1 cellular context compared by ENCODE assay signal in the genomic region with DNA sequence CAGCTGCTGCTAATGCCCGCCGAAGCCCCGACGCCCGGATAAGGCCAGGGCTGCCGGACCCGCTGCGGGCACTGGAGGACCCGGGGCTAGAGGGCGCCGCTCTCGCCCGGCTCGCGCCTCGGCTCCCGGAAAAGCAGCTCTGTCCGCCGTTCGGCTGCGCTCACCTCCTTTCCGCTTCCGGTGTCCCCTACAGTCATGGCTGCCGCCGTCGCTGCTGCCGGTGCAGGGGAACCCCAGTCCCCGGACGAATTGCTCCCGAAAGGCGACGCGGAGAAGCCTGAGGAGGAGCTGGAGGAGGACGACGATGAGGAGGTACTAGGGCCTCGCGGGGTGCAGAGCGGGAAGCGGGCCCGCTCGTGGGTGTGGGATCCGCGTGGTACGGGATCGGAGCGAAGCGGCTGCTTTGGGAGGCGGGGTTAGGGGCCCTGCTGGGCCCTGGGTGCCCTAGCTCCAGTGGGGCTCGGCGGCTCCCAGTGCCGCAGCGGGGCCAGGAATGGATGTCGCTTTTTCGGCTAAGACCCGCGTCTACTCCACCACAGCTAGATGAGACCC.
TF ChIP-seq lines count a peak whose summit lies in the region.

TSS of gene TOMM22 (plus strand) at position 174 of the 552 bp plus-strand sequence. CDS start at position 196, 22 bp downstream.

TF ChIP-seq in HepG2, 621 proteins besides CTCF, POLR2A, EP300 and RAD21 (continued from another document and continues in another):
- TF ChIP-seq ETV5 (CRISPR knock-in tag; IDR thresholded peaks at IDR 0.05; ENCODE audit: borderline replicate concordance) = peak; percentile 92
- TF ChIP-seq ZNF431 (CRISPR knock-in tag; IDR thresholded peaks at IDR 0.05; ENCODE audit: borderline replicate concordance, low read depth) = peak; percentile 87; the same call in 1 of the 2 replicates
- TF ChIP-seq ZNF24 (IDR thresholded peaks at IDR 0.05) = no peak
- TF ChIP-seq RARG (CRISPR knock-in tag; IDR thresholded peaks at IDR 0.05; ENCODE audit: low read depth) = no peak
- TF ChIP-seq ZNF775 (CRISPR knock-in tag; IDR thresholded peaks at IDR 0.05; ENCODE audit: borderline replicate concordance) = no peak
- TF ChIP-seq ZFP36L2 (CRISPR knock-in tag; IDR thresholded peaks at IDR 0.05) = no peak
- no peak for TF ChIP-seq ZNF20 (CRISPR knock-in tag; IDR thresholded peaks at IDR 0.05)
- TF ChIP-seq SMARCE1 (IDR thresholded peaks at IDR 0.05; ENCODE audit: borderline replicate concordance) = no peak
- TF ChIP-seq, protein P1, sequence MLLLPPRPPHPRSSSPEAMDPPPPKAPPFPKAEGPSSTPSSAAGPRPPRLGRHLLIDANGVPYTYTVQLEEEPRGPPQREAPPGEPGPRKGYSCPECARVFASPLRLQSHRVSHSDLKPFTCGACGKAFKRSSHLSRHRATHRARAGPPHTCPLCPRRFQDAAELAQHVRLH (CRISPR knock-in tag; IDR thresholded peaks at IDR 0.05; ENCODE audit: borderline replicate concordance, low read depth) = peak; percentile 89
- peak; percentile 96 for TF ChIP-seq SAP130 (CRISPR knock-in tag; IDR thresholded peaks at IDR 0.05; ENCODE audit: low read depth)
- TF ChIP-seq ARNT (IDR thresholded peaks at IDR 0.05) = no peak
- TF ChIP-seq NONO (IDR thresholded peaks at IDR 0.05) = no peak
- peak; percentile 95 for TF ChIP-seq NONO (CRISPR knock-in tag; conservative IDR thresholded peaks at IDR 0.05)
- TF ChIP-seq ZNF484 (CRISPR knock-in tag; IDR thresholded peaks at IDR 0.05; ENCODE audit: borderline replicate concordance, low read depth) = no peak
- TF ChIP-seq ZNF777 (CRISPR knock-in tag; IDR thresholded peaks at IDR 0.05) = peak; percentile 75
- TF ChIP-seq ZNF891 (CRISPR knock-in tag; IDR thresholded peaks at IDR 0.05) = no peak
- TF ChIP-seq, protein P2, sequence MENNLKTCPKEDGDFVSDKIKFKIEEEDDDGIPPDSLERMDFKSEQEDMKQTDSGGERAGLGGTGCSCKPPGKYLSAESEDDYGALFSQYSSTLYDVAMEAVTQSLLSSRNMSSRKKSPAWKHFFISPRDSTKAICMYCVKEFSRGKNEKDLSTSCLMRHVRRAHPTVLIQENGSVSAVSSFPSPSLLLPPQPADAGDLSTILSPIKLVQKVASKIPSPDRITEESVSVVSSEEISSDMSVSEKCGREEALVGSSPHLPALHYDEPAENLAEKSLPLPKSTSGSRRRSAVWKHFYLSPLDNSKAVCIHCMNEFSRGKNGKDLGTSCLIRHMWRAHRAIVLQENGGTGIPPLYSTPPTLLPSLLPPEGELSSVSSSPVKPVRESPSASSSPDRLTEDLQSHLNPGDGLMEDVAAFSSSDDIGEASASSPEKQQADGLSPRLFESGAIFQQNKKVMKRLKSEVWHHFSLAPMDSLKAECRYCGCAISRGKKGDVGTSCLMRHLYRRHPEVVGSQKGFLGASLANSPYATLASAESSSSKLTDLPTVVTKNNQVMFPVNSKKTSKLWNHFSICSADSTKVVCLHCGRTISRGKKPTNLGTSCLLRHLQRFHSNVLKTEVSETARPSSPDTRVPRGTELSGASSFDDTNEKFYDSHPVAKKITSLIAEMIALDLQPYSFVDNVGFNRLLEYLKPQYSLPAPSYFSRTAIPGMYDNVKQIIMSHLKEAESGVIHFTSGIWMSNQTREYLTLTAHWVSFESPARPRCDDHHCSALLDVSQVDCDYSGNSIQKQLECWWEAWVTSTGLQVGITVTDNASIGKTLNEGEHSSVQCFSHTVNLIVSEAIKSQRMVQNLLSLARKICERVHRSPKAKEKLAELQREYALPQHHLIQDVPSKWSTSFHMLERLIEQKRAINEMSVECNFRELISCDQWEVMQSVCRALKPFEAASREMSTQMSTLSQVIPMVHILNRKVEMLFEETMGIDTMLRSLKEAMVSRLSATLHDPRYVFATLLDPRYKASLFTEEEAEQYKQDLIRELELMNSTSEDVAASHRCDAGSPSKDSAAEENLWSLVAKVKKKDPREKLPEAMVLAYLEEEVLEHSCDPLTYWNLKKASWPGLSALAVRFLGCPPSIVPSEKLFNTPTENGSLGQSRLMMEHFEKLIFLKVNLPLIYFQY (CRISPR knock-in tag; IDR thresholded peaks at IDR 0.05; ENCODE audit: borderline replicate concordance) = peak; percentile 60; the same call in 1 of the 2 replicates
- TF ChIP-seq ISL2 (CRISPR knock-in tag; IDR thresholded peaks at IDR 0.05) = peak; percentile 92
- TF ChIP-seq CREB1 (IDR thresholded peaks at IDR 0.05) = 0 out of 2 replicates have a peak, but pooled peaks have one; percentile 34
- TF ChIP-seq CREB1 (CRISPR knock-in tag; IDR thresholded peaks at IDR 0.05) = peak; percentile 75
- TF ChIP-seq NR2F6 (IDR thresholded peaks at IDR 0.05) = no peak
- TF ChIP-seq NR2F6 (CRISPR knock-in tag; IDR thresholded peaks at IDR 0.05) = peak; percentile 70; the same call in 1 of the 2 replicates
- TF ChIP-seq MAZ (IDR thresholded peaks at IDR 0.05; ENCODE audit: borderline replicate concordance, low read depth, low read length) = peak; percentile 12; the same call in 1 of the 2 replicates
- TF ChIP-seq MAZ (CRISPR knock-in tag; IDR thresholded peaks at IDR 0.05; ENCODE audit: low read depth) = peak; percentile 88
- TF ChIP-seq, protein P3, sequence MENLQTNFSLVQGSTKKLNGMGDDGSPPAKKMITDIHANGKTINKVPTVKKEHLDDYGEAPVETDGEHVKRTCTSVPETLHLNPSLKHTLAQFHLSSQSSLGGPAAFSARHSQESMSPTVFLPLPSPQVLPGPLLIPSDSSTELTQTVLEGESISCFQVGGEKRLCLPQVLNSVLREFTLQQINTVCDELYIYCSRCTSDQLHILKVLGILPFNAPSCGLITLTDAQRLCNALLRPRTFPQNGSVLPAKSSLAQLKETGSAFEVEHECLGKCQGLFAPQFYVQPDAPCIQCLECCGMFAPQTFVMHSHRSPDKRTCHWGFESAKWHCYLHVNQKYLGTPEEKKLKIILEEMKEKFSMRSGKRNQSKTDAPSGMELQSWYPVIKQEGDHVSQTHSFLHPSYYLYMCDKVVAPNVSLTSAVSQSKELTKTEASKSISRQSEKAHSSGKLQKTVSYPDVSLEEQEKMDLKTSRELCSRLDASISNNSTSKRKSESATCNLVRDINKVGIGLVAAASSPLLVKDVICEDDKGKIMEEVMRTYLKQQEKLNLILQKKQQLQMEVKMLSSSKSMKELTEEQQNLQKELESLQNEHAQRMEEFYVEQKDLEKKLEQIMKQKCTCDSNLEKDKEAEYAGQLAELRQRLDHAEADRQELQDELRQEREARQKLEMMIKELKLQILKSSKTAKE (CRISPR knock-in tag; IDR thresholded peaks at IDR 0.05; ENCODE audit: borderline replicate concordance) = 0 out of 2 replicates have a peak, but pooled peaks have one; percentile 14
- TF ChIP-seq ZNF747 (CRISPR knock-in tag; IDR thresholded peaks at IDR 0.05; ENCODE audit: borderline replicate concordance) = peak; percentile 99
- 0 out of 2 replicates have a peak, but pooled peaks have one; percentile 51 for TF ChIP-seq ZNF589 (CRISPR knock-in tag; conservative IDR thresholded peaks at IDR 0.05)
- peak; percentile 93 for TF ChIP-seq ZNF564 (CRISPR knock-in tag; IDR thresholded peaks at IDR 0.05)
- peak; percentile 89; the same call in 1 of the 2 replicates for TF ChIP-seq BRF2 (CRISPR knock-in tag; IDR thresholded peaks at IDR 0.05)
- peak; percentile 63; the same call in 1 of the 2 replicates for TF ChIP-seq GTF2F1 (IDR thresholded peaks at IDR 0.05; ENCODE audit: low read length)
- TF ChIP-seq ZNF547 (CRISPR knock-in tag; IDR thresholded peaks at IDR 0.05) = peak; percentile 83; the same call in 1 of the 2 replicates
- TF ChIP-seq, protein P4, sequence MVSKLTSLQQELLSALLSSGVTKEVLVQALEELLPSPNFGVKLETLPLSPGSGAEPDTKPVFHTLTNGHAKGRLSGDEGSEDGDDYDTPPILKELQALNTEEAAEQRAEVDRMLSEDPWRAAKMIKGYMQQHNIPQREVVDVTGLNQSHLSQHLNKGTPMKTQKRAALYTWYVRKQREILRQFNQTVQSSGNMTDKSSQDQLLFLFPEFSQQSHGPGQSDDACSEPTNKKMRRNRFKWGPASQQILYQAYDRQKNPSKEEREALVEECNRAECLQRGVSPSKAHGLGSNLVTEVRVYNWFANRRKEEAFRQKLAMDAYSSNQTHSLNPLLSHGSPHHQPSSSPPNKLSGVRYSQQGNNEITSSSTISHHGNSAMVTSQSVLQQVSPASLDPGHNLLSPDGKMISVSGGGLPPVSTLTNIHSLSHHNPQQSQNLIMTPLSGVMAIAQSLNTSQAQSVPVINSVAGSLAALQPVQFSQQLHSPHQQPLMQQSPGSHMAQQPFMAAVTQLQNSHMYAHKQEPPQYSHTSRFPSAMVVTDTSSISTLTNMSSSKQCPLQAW (CRISPR knock-in tag; IDR thresholded peaks at IDR 0.05) = peak; percentile 68; the same call in 1 of the 2 replicates
- TF ChIP-seq JUNB (CRISPR knock-in tag; IDR thresholded peaks at IDR 0.05; ENCODE audit: borderline replicate concordance) = 0 out of 2 replicates have a peak, but pooled peaks have one; percentile 28
- peak; percentile 97; the same call in 1 of the 2 replicates for TF ChIP-seq ZNF558 (CRISPR knock-in tag; IDR thresholded peaks at IDR 0.05; ENCODE audit: borderline replicate concordance)
- TF ChIP-seq ZNF816 (CRISPR knock-in tag; IDR thresholded peaks at IDR 0.05; ENCODE audit: borderline replicate concordance) = no peak; the same call in 1 of the 2 replicates
- no peak for TF ChIP-seq ZBTB1 (CRISPR knock-in tag; IDR thresholded peaks at IDR 0.05; ENCODE audit: borderline replicate concordance)
- peak; percentile 92 for TF ChIP-seq KLF15 (CRISPR knock-in tag; IDR thresholded peaks at IDR 0.05; ENCODE audit: borderline replicate concordance)
- TF ChIP-seq MZF1 (CRISPR knock-in tag; IDR thresholded peaks at IDR 0.05; ENCODE audit: borderline replicate concordance) = 0 out of 2 replicates have a peak, but pooled peaks have one; percentile 49
- no peak for TF ChIP-seq ZNF607 (CRISPR knock-in tag; IDR thresholded peaks at IDR 0.05; ENCODE audit: borderline replicate concordance)
- peak; percentile 45 for TF ChIP-seq ZKSCAN1 (IDR thresholded peaks at IDR 0.05; ENCODE audit: low read length)
- TF ChIP-seq SKI (IDR thresholded peaks at IDR 0.05; ENCODE audit: partially characterized antibody) = peak; percentile 46
- TF ChIP-seq HOXA5 (CRISPR knock-in tag; IDR thresholded peaks at IDR 0.05) = peak; percentile 95
- TF ChIP-seq ZNF225 (CRISPR knock-in tag; IDR thresholded peaks at IDR 0.05) = peak; percentile 63; the same call in 1 of the 2 replicates
- peak; percentile 95 for TF ChIP-seq KDM4B (CRISPR knock-in tag; IDR thresholded peaks at IDR 0.05)
- TF ChIP-seq RFX5 (IDR thresholded peaks at IDR 0.05; ENCODE audit: low read depth, low read length) = no peak
- TF ChIP-seq DRAP1 (CRISPR knock-in tag; IDR thresholded peaks at IDR 0.05) = peak; percentile 83
- TF ChIP-seq, protein P5, sequence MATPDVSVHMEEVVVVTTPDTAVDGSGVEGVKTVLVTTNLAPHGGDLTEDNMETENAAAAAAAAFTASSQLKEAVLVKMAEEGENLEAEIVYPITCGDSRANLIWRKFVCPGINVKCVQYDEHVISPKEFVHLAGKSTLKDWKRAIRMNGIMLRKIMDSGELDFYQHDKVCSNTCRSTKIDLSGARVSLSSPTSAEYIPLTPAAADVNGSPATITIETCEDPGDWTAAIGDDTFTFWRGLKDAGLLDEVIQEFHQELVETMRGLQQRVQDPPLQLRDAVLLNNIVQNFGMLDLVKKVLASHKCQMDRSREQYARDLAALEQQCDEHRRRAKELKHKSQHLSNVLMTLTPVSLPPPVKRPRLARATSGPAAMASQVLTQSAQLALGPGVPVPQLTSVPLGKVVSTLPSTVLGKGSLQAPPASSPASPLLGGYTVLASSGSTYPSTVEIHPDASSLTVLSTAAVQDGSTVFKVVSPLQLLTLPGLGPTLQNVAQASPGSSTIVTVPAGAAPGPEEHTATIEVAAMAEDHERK (CRISPR knock-in tag; IDR thresholded peaks at IDR 0.05; ENCODE audit: low read depth) = peak; percentile 87
- TF ChIP-seq ZNF121 (CRISPR knock-in tag; IDR thresholded peaks at IDR 0.05) = peak; percentile 87
- TF ChIP-seq EHMT2 (IDR thresholded peaks at IDR 0.05; ENCODE audit: borderline replicate concordance, low read depth, low read length) = no peak
- peak; percentile 79; the same call in 1 of the 2 replicates for TF ChIP-seq STAT5B (CRISPR knock-in tag; IDR thresholded peaks at IDR 0.05)
- peak; percentile 98 for TF ChIP-seq KMT2A (CRISPR knock-in tag; IDR thresholded peaks at IDR 0.05)
- TF ChIP-seq ZNF44 (CRISPR knock-in tag; IDR thresholded peaks at IDR 0.05) = peak; percentile 91; the same call in 1 of the 2 replicates
- TF ChIP-seq NFE2L2 (IDR thresholded peaks at IDR 0.05; ENCODE audit: low read length) = no peak
- TF ChIP-seq ZNF652 (CRISPR knock-in tag; IDR thresholded peaks at IDR 0.05; ENCODE audit: borderline replicate concordance, low read depth) = 0 out of 2 replicates have a peak, but pooled peaks have one; percentile 20
- no peak for TF ChIP-seq ZEB1 (IDR thresholded peaks at IDR 0.05; ENCODE audit: insufficient replicate concordance, low read depth)
